12 cellular contexts compared by ENCODE assay signal in genomic region chr4:41069838-41070237, GRCh38.
A peak's percentile ranks its signal among the peaks of the same experiment; 100 is the strongest.
DNase-seq lines count a peak whose midpoint lies in the region; ATAC-seq and TF ChIP-seq lines count a peak whose summit lies in the region.
"Had no signal": no experiment of that assay in that cellular context is flagged by ENCODE, and none has a peak within 500 bp of the region (broad histone marks: within the 10 kb centered on the region; RNA-seq: fewer than 3 reads in every experiment).

No MANE protein-coding gene starts in this region.

- peak; percentile 12 for DNase-seq in A673 (ENCODE audit: low spot score)
- DNase-seq in NCI-H1417 (lab: John Stamatoyannopoulos, UW) = peak; percentile 73 to 96 (median 95)
- peak; percentile 80 for DNase-seq in NCI-H748 (lab: John Stamatoyannopoulos, UW; ENCODE audit: unreplicated experiment)
- peak; percentile 45 for DNase-seq in iPS-NIHi11 (ENCODE audit: low spot score)
- DNase-seq in NOMO-1 (lab: John Stamatoyannopoulos, UW; ENCODE audit: unreplicated experiment in 2 of 2) = no peak
- no peak for DNase-seq in colonic mucosa
- no peak for DNase-seq in SHP77 (lab: John Stamatoyannopoulos, UW)
- DNase-seq: activated effector memory CD4-positive, alpha-beta T cell treated with anti-CD3 and anti-CD28 coated beads, Interleukin-2, amount 50 U/mL, for 16 hours; cortex of kidney; NCI-H526 treated with DMSO at 0.1 percent for 48 hours had no signal

- H3K9me3 ChIP-seq in A673 (ENCODE audit: low read depth, low read length, poor library complexity, severe bottlenecking) = no peaks in the 10 kb centered on the region
- H3K9me3 ChIP-seq in colonic mucosa = no peaks in the 10 kb centered on the region

- no TSS peak for BruUV-seq in A673 (replicated peaks; lab: Mats Ljungman, UMichigan)

- POLR2A ChIA-PET in A673 (lab: Charles Lee; ENCODE audit: low non-redundant PET) = no interaction called here

- H3K9ac ChIP-seq in colonic mucosa (ENCODE audit: low read depth in 2 of 2, low read length in 2 of 2) = no peak overlapping the region

- TF ChIP-seq CTCF in A673 (conservative IDR thresholded peaks at IDR 0.05; ENCODE audit: low read depth, low read length) (no peak), colonic mucosa (IDR thresholded peaks at IDR 0.05) (no peak)

- ATAC-seq in GM21381 (IDR thresholded peaks at IDR 0.05; ENCODE audit: unreplicated experiment) = no peak
- ATAC-seq: esophagus mucosa had no signal

- H3K27me3 ChIP-seq in A673 (replicated peaks; ENCODE audit: insufficient read depth, low read depth, low read length, poor library complexity) (no peaks in the 10 kb centered on the region), colonic mucosa (no peaks in the 10 kb centered on the region)

- no peak overlapping the region for H3K4me3 ChIP-seq in A673 (ENCODE audit: low read depth, low read length, poor library complexity, severe bottlenecking)
- H3K4me3 ChIP-seq in colonic mucosa = no peak overlapping the region

- H3K4me1 ChIP-seq in A673 (ENCODE audit: insufficient read depth, low read length, poor library complexity, severe bottlenecking) (no peaks in the 10 kb centered on the region), colonic mucosa (no peaks in the 10 kb centered on the region)

- H3K27ac ChIP-seq in A673 (ENCODE audit: low read depth, low read length, poor library complexity, severe bottlenecking) (no peak overlapping the region), colonic mucosa (no peak overlapping the region)

- intact Hi-C loops in A673 (cut with micrococcal nuclease; ENCODE audit: unreplicated experiment) (no loop called here), colonic mucosa (cut with DNase I) (no loop called here)

- CTCF ChIA-PET in A673 (lab: Charles Lee) = no interaction called here

- no peaks in the 10 kb centered on the region for H3K36me3 ChIP-seq in A673 (ENCODE audit: insufficient read depth, low read length, poor library complexity, severe bottlenecking)
- no peaks in the 10 kb centered on the region for H3K36me3 ChIP-seq in colonic mucosa

Comparison
In these comparisons a context has a peak if more than half of its experiments do, and no peak if none do; other contexts are left out.
1. DNase-seq: peak in A673 (single experiment), NCI-H1417 (3 of 3), NCI-H748 (single experiment) and iPS-NIHi11 (single experiment); none in NOMO-1 (0 of 2), colonic mucosa (single experiment) and SHP77 (0 of 2).